ENCODE assay signal across 21 cellular contexts in the genomic region with DNA sequence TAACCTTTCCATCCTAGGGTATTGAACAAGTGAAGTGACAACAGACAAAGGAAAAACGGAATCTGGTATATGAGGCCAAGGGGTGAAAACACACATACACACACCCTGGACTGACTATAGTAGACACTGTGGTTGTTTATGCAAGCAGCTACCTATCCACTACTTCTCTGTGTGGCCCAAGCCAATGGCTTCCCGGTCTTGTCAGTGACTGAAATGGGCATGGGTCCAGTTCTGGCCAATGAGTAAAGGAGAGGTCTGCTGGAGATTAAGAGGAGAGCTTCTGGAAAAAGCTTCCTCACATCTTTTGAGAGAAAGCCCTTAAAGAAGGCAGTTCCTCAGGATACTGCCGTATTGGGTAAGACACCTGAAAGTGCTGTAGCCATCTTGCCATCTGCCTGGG. TPM values are rescaled to one million over a fixed set of nuclear protein-coding genes. Genes with fewer than 3 reads are reported as not detected.
DNase-seq lines count a peak whose midpoint lies in the region; ATAC-seq, FAIRE-seq and TF ChIP-seq lines count a peak whose summit lies in the region.
"Had no signal": no experiment of that assay in that cellular context is flagged by ENCODE, and none has a peak within 500 bp of the region (broad histone marks: within the 10 kb centered on the region; RNA-seq: fewer than 3 reads in every experiment).

No MANE protein-coding gene starts in this region.

- ATAC-seq in activated T-cell treated with anti-CD3 and anti-CD28 coated beads, Interleukin-2, amount 50 U/mL, for 72 hours (replicated peaks in 1 of 2), result no peak
- ATAC-seq in HepG2, result peak; percentile 31
- ATAC-seq in HG03196 (IDR thresholded peaks at IDR 0.05; ENCODE audit: unreplicated experiment), result no peak
- ATAC-seq: A549, Panc1 had no signal

- no peaks in the 10 kb centered on the region for H3K9me3 Mint-ChIP-seq in activated T-cell treated with anti-CD3 and anti-CD28 coated beads, Interleukin-2, amount 50 U/mL, for 24 hours
- H3K9me3 Mint-ChIP-seq in activated T-cell treated with anti-CD3 and anti-CD28 coated beads, Interleukin-2, amount 50 U/mL, for 72 hours, result no peaks in the 10 kb centered on the region
- H3K9me3 Mint-ChIP-seq: CD14-positive monocyte, HFFc6 had no signal

- H3K27ac Mint-ChIP-seq in activated T-cell treated with anti-CD3 and anti-CD28 coated beads, Interleukin-2, amount 50 U/mL, for 24 hours, result peak overlapping the region; percentile 32
- H3K27ac Mint-ChIP-seq in activated T-cell treated with anti-CD3 and anti-CD28 coated beads, Interleukin-2, amount 50 U/mL, for 72 hours, result no peak overlapping the region
- H3K27ac Mint-ChIP-seq: CD14-positive monocyte, HFFc6 had no signal

- H3K9me3 ChIP-seq in HepG2 (ENCODE audit: low read length) (no peaks in the 10 kb centered on the region), Karpas-422 (ENCODE audit: low read length) (no peaks in the 10 kb centered on the region)
- H3K9me3 ChIP-seq: A549 had no signal

- H3K4me2 ChIP-seq in HepG2 (ENCODE audit: low read depth, low read length), result no peak overlapping the region
- no peak overlapping the region for H3K4me2 ChIP-seq in Karpas-422 (ENCODE audit: low read depth, low read length, poor library complexity, severe bottlenecking)
- H3K4me2 ChIP-seq: KMS-11 had no signal

- intact Hi-C loops in HepG2 (cut with micrococcal nuclease; ENCODE audit: unreplicated experiment), result no loop called here

- H3K4me3 ChIP-seq in cardiac fibroblast (replicated peaks in 1 of 2; ENCODE audit: low read depth in 2 of 2, low read length in 2 of 2) (no peak overlapping the region), HepG2 (replicated peaks in 1 of 3; ENCODE audit: insufficient read depth in 1 of 3, low read depth in 2 of 3, low read length in 3 of 3) (no peak overlapping the region), Karpas-422 (ENCODE audit: low read length) (no peak overlapping the region)
- H3K4me3 ChIP-seq: A549, GM12878 had no signal

- H3K36me3 Mint-ChIP-seq in activated T-cell treated with anti-CD3 and anti-CD28 coated beads, Interleukin-2, amount 50 U/mL, for 24 hours (ENCODE audit: low read depth), result peaks cover 97% of the 10 kb centered on the region
- peaks cover 4 to 19% of the 10 kb centered on the region in 2 donors for H3K36me3 Mint-ChIP-seq in activated T-cell treated with anti-CD3 and anti-CD28 coated beads, Interleukin-2, amount 50 U/mL, for 72 hours (ENCODE audit: insufficient read depth in 2 of 2)

- 86% methylated on average over 3 of the region's 3 CpGs for WGBS in HepG2 (ENCODE audit: low lambda C conversion rate)

- H3K36me3 ChIP-seq in HepG2 (replicated peaks in 1 of 2; ENCODE audit: control insufficient read depth in 1 of 2, insufficient read depth in 2 of 2, low read length in 2 of 2) (peaks cover 18 to 86% of the 10 kb centered on the region in 2 experiments), Karpas-422 (ENCODE audit: insufficient read depth, low read length) (peaks cover 91% of the 10 kb centered on the region)

- TF ChIP-seq POLR2A in HepG2 (IDR thresholded peaks at IDR 0.05; ENCODE audit: insufficient read depth in 1 of 2, low read depth in 2 of 2, low read length in 2 of 2), result no peak

- H3K27me3 Mint-ChIP-seq in activated T-cell treated with anti-CD3 and anti-CD28 coated beads, Interleukin-2, amount 50 U/mL, for 24 hours, result no peaks in the 10 kb centered on the region
- no peaks in the 10 kb centered on the region for H3K27me3 Mint-ChIP-seq in activated T-cell treated with anti-CD3 and anti-CD28 coated beads, Interleukin-2, amount 50 U/mL, for 72 hours (ENCODE audit: low read depth)

- no peaks in the 10 kb centered on the region for H4K20me1 ChIP-seq in HepG2 (ENCODE audit: insufficient read depth, low read length)
- no peaks in the 10 kb centered on the region for H4K20me1 ChIP-seq in Karpas-422 (ENCODE audit: insufficient read depth, low read depth, low read length)

- no peak overlapping the region for H3K9ac ChIP-seq in HepG2 (ENCODE audit: insufficient read depth, low read depth, low read length)
- no peak overlapping the region for H3K9ac ChIP-seq in Karpas-422 (ENCODE audit: low read length)
- H3K9ac ChIP-seq: KMS-11 had no signal

- H3K9me2 ChIP-seq in Karpas-422 (replicated peaks; ENCODE audit: insufficient read depth, low read length), result no peaks in the 10 kb centered on the region

- H3K79me2 ChIP-seq in HepG2 (ENCODE audit: insufficient read depth, low read length), result no peaks in the 10 kb centered on the region
- peaks cover 3% of the 10 kb centered on the region; the same call in 1 of the 2 replicates for H3K79me2 ChIP-seq in Karpas-422 (ENCODE audit: low read length)

- no peak for DNase-seq in activated T-cell treated with anti-CD3 and anti-CD28 coated beads, Interleukin-2, amount 50 U/mL, for 24 hours
- DNase-seq in activated T-cell treated with anti-CD3 and anti-CD28 coated beads, Interleukin-2, amount 50 U/mL, for 72 hours, result no peak
- DNase-seq in cardiac fibroblast (ENCODE audit: low read depth in 2 of 2) (peak; percentile 12 to 16), HepG2 (ENCODE audit: low spot score) (no peak), DMS79 treated with DMSO at 0.1 percent for 48 hours (lab: John Stamatoyannopoulos, UW) (no peak), Karpas-422 (no peak), caudate nucleus (lab: John Stamatoyannopoulos, UW) (no peak)
- DNase-seq: COR-L47, HFFc6, NCI-H187 treated with DMSO at 0.1 percent for 48 hours, NCI-H2171, NCI-H446 treated with DMSO at 0.1 percent for 48 hours, NCI-H748 treated with DMSO at 0.1 percent for 48 hours, SHP77 had no signal

- TF ChIP-seq RAD21 in HepG2 (CRISPR knock-in tag; IDR thresholded peaks at IDR 0.05), result no peak

- BruUV-seq in HepG2 (replicated peaks; lab: Mats Ljungman, UMichigan), result no TSS peak

- no peak overlapping the region for H3K4me3 Mint-ChIP-seq in activated T-cell treated with anti-CD3 and anti-CD28 coated beads, Interleukin-2, amount 50 U/mL, for 24 hours
- H3K4me3 Mint-ChIP-seq in activated T-cell treated with anti-CD3 and anti-CD28 coated beads, Interleukin-2, amount 50 U/mL, for 72 hours, result no peak overlapping the region
- H3K4me3 Mint-ChIP-seq: CD14-positive monocyte, HFFc6 had no signal

- H3K4me1 ChIP-seq in HepG2 (ENCODE audit: insufficient read depth, low read length), result peaks cover 11% of the 10 kb centered on the region
- H3K4me1 ChIP-seq in Karpas-422 (ENCODE audit: low read length), result no peaks in the 10 kb centered on the region

- TF ChIP-seq EP300 in HepG2 (IDR thresholded peaks at IDR 0.05; ENCODE audit: low read depth in 2 of 2, low read length in 2 of 2) (no peak), HepG2 (CRISPR knock-in tag; IDR thresholded peaks at IDR 0.05; ENCODE audit: borderline replicate concordance) (no peak)

- peaks cover 1% of the 10 kb centered on the region for H3K4me1 Mint-ChIP-seq in activated T-cell treated with anti-CD3 and anti-CD28 coated beads, Interleukin-2, amount 50 U/mL, for 24 hours (ENCODE audit: low read depth)
- H3K4me1 Mint-ChIP-seq in activated T-cell treated with anti-CD3 and anti-CD28 coated beads, Interleukin-2, amount 50 U/mL, for 72 hours (ENCODE audit: low read depth), result no peaks in the 10 kb centered on the region

- no peaks in the 10 kb centered on the region for H3K27me3 ChIP-seq in HepG2 (ENCODE audit: control insufficient read depth in 1 of 2, insufficient read depth in 2 of 2, low read length in 2 of 2)
- no peaks in the 10 kb centered on the region for H3K27me3 ChIP-seq in Karpas-422 (ENCODE audit: low read length)

- FAIRE-seq in HepG2 (lab: Jason Lieb, UNC), result no peak
- FAIRE-seq: A549, GM12878 had no signal

- H3K27ac ChIP-seq in HepG2 (ENCODE audit: extremely low read length, insufficient read depth, low read length), result no peak overlapping the region
- H3K27ac ChIP-seq in Karpas-422 (ENCODE audit: low read length), result no peak overlapping the region
- no peak overlapping the region for H3K27ac ChIP-seq in caudate nucleus (ENCODE audit: low read depth, low read length)
- H3K27ac ChIP-seq: A549, HL-60, KMS-11 had no signal

- POLR2A ChIA-PET in HepG2 (lab: Yijun Ruan, JAX), result interaction anchor here (1.5 kb wide), 1 partner anchor 19 kb away, joined by 6 read pairs; the partner anchor contains the start of gene MBIP

- CTCF ChIA-PET in HepG2 (lab: Yijun Ruan, JAX; ENCODE audit: low intra/inter-chr PET ratio, low total read pairs), result no interaction called here

- in situ Hi-C loops in HepG2 (cut with HindIII; ENCODE audit: extremely low pct_ligation_motif_present, low pct_unique_long_range_greater_than_20kb), result no loop called here

- no peak overlapping the region for H2AFZ ChIP-seq in HepG2 (ENCODE audit: low read length)
- no peak overlapping the region for H2AFZ ChIP-seq in Karpas-422 (ENCODE audit: low read length)

- TF ChIP-seq CTCF in cardiac fibroblast (IDR thresholded peaks at IDR 0.05; ENCODE audit: low read depth, low read length) (no peak), HepG2 (CRISPR knock-in tag; IDR thresholded peaks at IDR 0.05) (no peak)

TF ChIP-seq in HepG2, 621 proteins besides CTCF, POLR2A, EP300 and RAD21 (continues in another document):
- TF ChIP-seq MTF2 (CRISPR knock-in tag; IDR thresholded peaks at IDR 0.05; ENCODE audit: borderline replicate concordance), result no peak

RNA-seq across cellular contexts. Expression of gene MBIP, which starts 19.3 kb away (rescaled TPM):
- total RNA-seq in activated T-cell treated with anti-CD3 and anti-CD28 coated beads, Interleukin-2, amount 50 U/mL, for 72 hours, result 10 to 100 TPM; 35.2 to 36.3 TPM
- total RNA-seq in HepG2 (2016; rRNA removed; fragmentation: Illumina TruSeq; extraction: Trizol), result 48.6 and 57.3 TPM in 2 replicates
- total RNA-seq in HepG2 (2016; cell fraction: cytosol; rRNA removed; fragmentation: Illumina TruSeq; extraction: Trizol; ENCODE audit: low read depth), result 19.5 and 21.3 TPM in 2 replicates
- total RNA-seq in HepG2 (2016; cell fraction: insoluble cytoplasmic fraction; rRNA removed; fragmentation: Illumina TruSeq; extraction: Trizol), result 49.5 and 61.7 TPM in 2 replicates
- 30.4 and 34.4 TPM in 2 replicates for total RNA-seq in HepG2 (2016; cell fraction: membrane; rRNA removed; fragmentation: Illumina TruSeq; extraction: Trizol)
- 106 and 109 TPM in 2 replicates for total RNA-seq in HepG2 (2016; cell fraction: nucleus; rRNA removed; fragmentation: Illumina TruSeq; extraction: Trizol)
- polyA plus RNA-seq in HepG2 (2011; rRNA removed), result 39.3 and 48.1 TPM in 2 replicates
- polyA plus RNA-seq in HepG2 (2011; cell fraction: cytosol; rRNA removed), result 18.8 and 25.7 TPM in 2 replicates
- polyA plus RNA-seq in HepG2 (2011; cell fraction: nucleus; rRNA removed), result 40.5 and 42.5 TPM in 2 replicates
- polyA plus RNA-seq in HepG2 (2012), result 36.2 and 44.2 TPM in 2 replicates
- polyA plus RNA-seq in HepG2 (2016; cell fraction: cytosol; fragmentation: Illumina TruSeq; extraction: Trizol; ENCODE audit: low read depth), result 9.9 and 10.0 TPM in 2 replicates
- polyA plus RNA-seq in HepG2 (2016; cell fraction: insoluble cytoplasmic fraction; fragmentation: Illumina TruSeq; extraction: Trizol; ENCODE audit: low read depth), result 91.0 and 102 TPM in 2 replicates
- polyA plus RNA-seq in HepG2 (2016; cell fraction: membrane; fragmentation: Illumina TruSeq; extraction: Trizol; ENCODE audit: low read depth), result 17.2 and 18.0 TPM in 2 replicates
- 100 and 101 TPM in 2 replicates for polyA plus RNA-seq in HepG2 (2016; cell fraction: nucleus; fragmentation: Illumina TruSeq; extraction: Trizol; ENCODE audit: insufficient read depth, low read depth)
- 13.3 and 28.8 TPM in 2 replicates for polyA minus RNA-seq in HepG2 (2011; rRNA and poly(A)+ RNA removed; ENCODE audit: low replicate concordance)
- polyA minus RNA-seq in HepG2 (2011; cell fraction: cytosol; rRNA and poly(A)+ RNA removed), result 28.0 and 30.0 TPM in 2 replicates
- 191 and 205 TPM in 2 replicates for polyA minus RNA-seq in HepG2 (2011; cell fraction: nucleus; rRNA and poly(A)+ RNA removed)
- total RNA-seq in Karpas-422 (2014; rRNA removed; shearing (Covaris generic); ENCODE audit: low replicate concordance), result 24.5 and 49.7 TPM in 2 replicates

Comparison
In these comparisons a context has a peak if more than half of its experiments do, and no peak if none do; other contexts are left out.
1. DNase-seq: peak in cardiac fibroblast (2 of 2); none in activated T-cell treated with anti-CD3 and anti-CD28 coated beads, Interleukin-2, amount 50 U/mL, for 24 hours (single experiment), activated T-cell treated with anti-CD3 and anti-CD28 coated beads, Interleukin-2, amount 50 U/mL, for 72 hours (0 of 2), HepG2 (single experiment), DMS79 treated with DMSO at 0.1 percent for 48 hours (single experiment), Karpas-422 (single experiment) and caudate nucleus (0 of 61).